ENCODE assay signal across 8 cellular contexts in genomic region chr6:145148392-145149175, GRCh38.
DNase-seq lines count a peak whose midpoint lies in the region; ATAC-seq and TF ChIP-seq lines count a peak whose summit lies in the region.

No MANE protein-coding gene starts in this region.

- 33 to 51% methylated on average over 4 of the region's 4 CpGs for WGBS in lung, 2 donors

- H3K9me3 ChIP-seq in lung (ENCODE audit: control insufficient read depth in 2 of 2, insufficient read depth in 1 of 2, low read length in 1 of 2), result no peaks in the 10 kb centered on the region

- H3K27ac ChIP-seq in lung (ENCODE audit: low read depth in 1 of 2, low read length in 1 of 2), result peak overlapping the region in 1 of 2 donors; percentile 1

- no peaks in the 10 kb centered on the region for H3K36me3 ChIP-seq in lung (ENCODE audit: control insufficient read depth in 2 of 2, insufficient read depth in 2 of 2, low read length in 2 of 2)

- H3K27me3 ChIP-seq in lung (ENCODE audit: control insufficient read depth, insufficient read depth), result no peaks in the 10 kb centered on the region

- no peak for TF ChIP-seq CTCF in lung (IDR thresholded peaks at IDR 0.05; ENCODE audit: control extremely low read depth, extremely low read depth)

- peaks cover 0 to 5% of the 10 kb centered on the region in 2 donors for H3K4me1 ChIP-seq in lung (ENCODE audit: control insufficient read depth in 2 of 2, insufficient read depth in 2 of 2, low read length in 2 of 2)

- H3K4me3 ChIP-seq in lung, result no peak overlapping the region

- peak; percentile 70 for ATAC-seq in GM18873 (IDR thresholded peaks at IDR 0.05; ENCODE audit: low FRiP score, unreplicated experiment)
- peak; percentile 47 for ATAC-seq in HG03565 (IDR thresholded peaks at IDR 0.05; ENCODE audit: unreplicated experiment)
- peak; percentile 82 for ATAC-seq in lung (ENCODE audit: insufficient read depth, low FRiP score)

- DNase-seq in UCSD-AML1 (lab: John Stamatoyannopoulos, UW; ENCODE audit: unreplicated experiment) (peak; percentile 7), lung (ENCODE audit: low spot score) (peak; percentile 63), D341Med (ENCODE audit: low spot score) (no peak), GM19238 (ENCODE audit: insufficient read length, low spot score) (no peak), DMS79 (lab: John Stamatoyannopoulos, UW) (no peak), NCI-H526 treated with DMSO at 0.1 percent for 48 hours (lab: John Stamatoyannopoulos, UW) (no peak)

Comparison
In these comparisons a context has a peak if more than half of its experiments do, and no peak if none do; other contexts are left out.
1. DNase-seq: peak in UCSD-AML1 (single experiment) and lung (single experiment); none in D341Med (single experiment), GM19238 (single experiment), DMS79 (single experiment) and NCI-H526 treated with DMSO at 0.1 percent for 48 hours (single experiment).
2. Peak in every context shown above with its lines, with median percentiles within 50 percentile points of each other: ATAC-seq.